6 cellular contexts compared by ENCODE assay signal in the genomic region with DNA sequence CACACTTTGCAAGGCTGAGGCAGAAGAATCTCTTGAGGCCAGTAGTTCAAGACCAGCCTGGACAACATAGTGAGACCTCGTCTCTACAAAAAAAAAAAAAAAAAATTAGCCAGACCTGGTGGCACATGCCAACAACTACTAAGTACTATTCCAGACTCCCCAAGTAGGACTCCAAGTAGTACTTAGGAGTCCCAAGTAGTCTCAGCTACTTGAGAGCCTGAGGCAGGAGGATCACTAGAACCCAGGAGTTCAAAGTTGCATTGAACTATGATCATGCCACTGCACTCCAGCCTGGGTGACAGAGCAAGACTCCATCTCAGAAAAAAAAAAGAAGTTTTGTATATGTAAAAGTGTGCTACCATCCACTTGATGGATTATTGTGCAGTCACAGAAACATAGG.
"Had no signal": no experiment of that assay in that cellular context is flagged by ENCODE, and none has a peak within 500 bp of the region (broad histone marks: within the 10 kb centered on the region; RNA-seq: fewer than 3 reads in every experiment).

No MANE protein-coding gene starts in this region.

- DNase-seq: IMR-90, KBM-7 had no signal

- H3K27ac ChIP-seq: HL-60 had no signal

- H3K27ac Mint-ChIP-seq: IgD-negative memory B cell had no signal

- H3K4me3 Mint-ChIP-seq: IgD-negative memory B cell had no signal

- ATAC-seq: HepG2, K562 had no signal

- H3K4me1 Mint-ChIP-seq: IgD-negative memory B cell had no signal

- H3K36me3 Mint-ChIP-seq: IgD-negative memory B cell had no signal

- H3K4me3 ChIP-seq: K562 had no signal
